In genomic region chr3:31278532-31278931, GRCh38 we compare ENCODE assay signal across 20 cellular contexts.
"Had no signal": no experiment of that assay in that cellular context is flagged by ENCODE, and none has a peak within 500 bp of the region (broad histone marks: within the 10 kb centered on the region; RNA-seq: fewer than 3 reads in every experiment).

No MANE protein-coding gene starts in this region.

- H3K4me1 ChIP-seq: gastrocnemius medialis, parathyroid adenoma, thyroid gland had no signal

- H3K36me3 ChIP-seq: gastrocnemius medialis, lower lobe of right lung, neutrophil, right atrium auricular region, stomach, thyroid gland had no signal

- H3K27me3 ChIP-seq: gastrocnemius medialis, neutrophil, right atrium auricular region, stomach, thyroid gland had no signal

- DNase-seq: central memory CD4-positive, alpha-beta T cell; effector CD8-positive, alpha-beta T cell; endodermal cell; gastrocnemius medialis; head of caudate nucleus; left ventricle myocardium superior; lower lobe of right lung; natural killer cell; stimulated activated CD4-positive, alpha-beta T cell treated with anti-CD3 and anti-CD28 coated beads, Interleukin-2, amount 100 ng/mL, for 24 hours; stimulated activated CD4-positive, alpha-beta T cell treated with anti-CD3 and anti-CD28 coated beads, Interleukin-4, amount 100 ng/mL, for 24 hours; stimulated activated naive B cell treated with anti-CD40 and anti-IgM and Interleukin-4, amounts not matched to agents 10 μg/mL and 1 μg/mL and 100 μg/mL, for 72 hours; stomach; thyroid gland; trophoblast cell had no signal

- ATAC-seq: gastrocnemius medialis; left ventricle myocardium superior; sciatic nerve; stimulated activated naive B cell treated with anti-CD40 and anti-IgM and Interleukin-4, amounts not matched to agents 10 μg/mL and 1 μg/mL and 100 μg/mL, for 72 hours had no signal

- FAIRE-seq: colon, keratinocyte had no signal

- H3K27ac ChIP-seq: gastrocnemius medialis, lower lobe of right lung, neutrophil, right atrium auricular region, stomach, thyroid gland had no signal

- H3K9me3 ChIP-seq: gastrocnemius medialis, lower lobe of right lung, neutrophil, right atrium auricular region, stomach, thyroid gland had no signal

- H3K4me3 ChIP-seq: gastrocnemius medialis, lower lobe of right lung, right atrium auricular region, stomach, thyroid gland had no signal
